9 cellular contexts compared by ENCODE assay signal in genomic region chr6:133184798-133185380, GRCh38. TPM values are rescaled to one million over a fixed set of nuclear protein-coding genes. Genes with fewer than 3 reads are reported as not detected.
DNase-seq lines count a peak whose midpoint lies in the region; ATAC-seq, FAIRE-seq and TF ChIP-seq lines count a peak whose summit lies in the region.
"Had no signal": no experiment of that assay in that cellular context is flagged by ENCODE, and none has a peak within 500 bp of the region (broad histone marks: within the 10 kb centered on the region; RNA-seq: fewer than 3 reads in every experiment).

No MANE protein-coding gene starts in this region.

- H3K36me3 ChIP-seq in astrocyte (ENCODE audit: insufficient read depth, low read length) (no peaks in the 10 kb centered on the region), right lobe of liver (no peaks in the 10 kb centered on the region)

- ATAC-seq in CD4-positive, alpha-beta T cell (ENCODE audit: poor library complexity): no peak
- ATAC-seq in right lobe of liver: no peak
- no peak for ATAC-seq in GM21381 (IDR thresholded peaks at IDR 0.05; ENCODE audit: unreplicated experiment)

- no peaks in the 10 kb centered on the region for H4K20me1 ChIP-seq in astrocyte (ENCODE audit: insufficient read depth, low read length)

- no peak for DNase-seq in CD4-positive, alpha-beta T cell
- peak; percentile 14 for DNase-seq in Jurkat, Clone E6-1 (ENCODE audit: low read depth, low spot score)
- DNase-seq in astrocyte (ENCODE audit: low read depth) (no peak), right lobe of liver (no peak), C1 segment of cervical spinal cord (lab: John Stamatoyannopoulos, UW) (no peak)
- DNase-seq in activated T-helper 1 cell treated with anti-CD3 and anti-CD28 coated beads, Interleukin-12 subunit alpha, Interleukin-12 subunit beta, Interleukin-2, Interleukin-4 antibody, amounts not matched to agents 30 ng/mL and 10 ng/mL and 1 ng/mL, durations not matched to agents 14 hours and 24 hours and 36 hours (ENCODE audit: low spot score): no peak
- DNase-seq in activated CD4-positive, CD25-positive, alpha-beta regulatory T cell treated with anti-CD3 and anti-CD28 coated beads, Interleukin-2, amount 50 U/mL, for 72 hours: no peak
- DNase-seq: activated CD4-positive, alpha-beta T cell treated with anti-CD3 and anti-CD28 coated beads, Interleukin-2, amount 10 ng/mL, durations not matched to agents 7 days and 5 days had no signal

- POLR2A ChIA-PET in CD4-positive, alpha-beta T cell (lab: Charles Lee): no interaction called here

- peaks cover 5% of the 10 kb centered on the region for H3K27me3 Mint-ChIP-seq in CD4-positive, alpha-beta T cell
- H3K27me3 Mint-ChIP-seq in astrocyte (ENCODE audit: low read depth, unreplicated experiment): no peaks in the 10 kb centered on the region
- peaks cover 1% of the 10 kb centered on the region for H3K27me3 Mint-ChIP-seq in activated T-helper 1 cell treated with anti-CD3 and anti-CD28 coated beads, Interleukin-12 subunit alpha, Interleukin-12 subunit beta, Interleukin-2, Interleukin-4 antibody, amounts not matched to agents 30 ng/mL and 10 ng/mL and 1 ng/mL, durations not matched to agents 14 hours and 24 hours and 36 hours (ENCODE audit: insufficient read depth)

- CTCF ChIA-PET in CD4-positive, alpha-beta T cell (lab: Charles Lee): no interaction called here

- H3K9me3 Mint-ChIP-seq in CD4-positive, alpha-beta T cell: no peaks in the 10 kb centered on the region
- H3K9me3 Mint-ChIP-seq in astrocyte (ENCODE audit: unreplicated experiment): no peaks in the 10 kb centered on the region
- no peaks in the 10 kb centered on the region for H3K9me3 Mint-ChIP-seq in activated T-helper 1 cell treated with anti-CD3 and anti-CD28 coated beads, Interleukin-12 subunit alpha, Interleukin-12 subunit beta, Interleukin-2, Interleukin-4 antibody, amounts not matched to agents 30 ng/mL and 10 ng/mL and 1 ng/mL, durations not matched to agents 14 hours and 24 hours and 36 hours
- H3K9me3 Mint-ChIP-seq: activated CD4-positive, alpha-beta T cell treated with anti-CD3 and anti-CD28 coated beads, Interleukin-2, amount 10 ng/mL, durations not matched to agents 7 days and 5 days had no signal

- H3K4me1 Mint-ChIP-seq in CD4-positive, alpha-beta T cell (ENCODE audit: low read depth): no peaks in the 10 kb centered on the region
- peaks cover 9% of the 10 kb centered on the region for H3K4me1 Mint-ChIP-seq in astrocyte (ENCODE audit: low read depth, unreplicated experiment)
- no peaks in the 10 kb centered on the region for H3K4me1 Mint-ChIP-seq in activated T-helper 1 cell treated with anti-CD3 and anti-CD28 coated beads, Interleukin-12 subunit alpha, Interleukin-12 subunit beta, Interleukin-2, Interleukin-4 antibody, amounts not matched to agents 30 ng/mL and 10 ng/mL and 1 ng/mL, durations not matched to agents 14 hours and 24 hours and 36 hours (ENCODE audit: low read depth)
- H3K4me1 Mint-ChIP-seq: activated CD4-positive, alpha-beta T cell treated with anti-CD3 and anti-CD28 coated beads, Interleukin-2, amount 10 ng/mL, durations not matched to agents 7 days and 5 days had no signal

- no peak for TF ChIP-seq POLR2A in right lobe of liver (IDR thresholded peaks at IDR 0.05)

- H3K27me3 ChIP-seq in CD4-positive, alpha-beta T cell (ENCODE audit: control insufficient read depth, insufficient read depth, low read length): no peaks in the 10 kb centered on the region
- H3K27me3 ChIP-seq in astrocyte (ENCODE audit: insufficient read depth, low read length): no peaks in the 10 kb centered on the region
- no peaks in the 10 kb centered on the region for H3K27me3 ChIP-seq in right lobe of liver

- H3K36me3 Mint-ChIP-seq in CD4-positive, alpha-beta T cell (ENCODE audit: low read depth): no peaks in the 10 kb centered on the region
- H3K36me3 Mint-ChIP-seq in astrocyte (ENCODE audit: low read depth, unreplicated experiment): no peaks in the 10 kb centered on the region
- H3K36me3 Mint-ChIP-seq in activated T-helper 1 cell treated with anti-CD3 and anti-CD28 coated beads, Interleukin-12 subunit alpha, Interleukin-12 subunit beta, Interleukin-2, Interleukin-4 antibody, amounts not matched to agents 30 ng/mL and 10 ng/mL and 1 ng/mL, durations not matched to agents 14 hours and 24 hours and 36 hours (ENCODE audit: low read depth): no peaks in the 10 kb centered on the region

- H3K79me2 ChIP-seq in astrocyte (ENCODE audit: insufficient read depth, low read length): no peaks in the 10 kb centered on the region

- H3K9me3 ChIP-seq in CD4-positive, alpha-beta T cell (ENCODE audit: control insufficient read depth, low read length): no peaks in the 10 kb centered on the region
- H3K9me3 ChIP-seq in astrocyte (ENCODE audit: insufficient read depth, low read depth, low read length) (no peaks in the 10 kb centered on the region), right lobe of liver (no peaks in the 10 kb centered on the region)

- 18% methylated on average over 2 of the region's 2 CpGs for WGBS in right lobe of liver (ENCODE audit: insufficient coverage, low coverage, low lambda C conversion rate, missing lambda C conversion rate)

- no peak overlapping the region for H3K9ac ChIP-seq in astrocyte (ENCODE audit: low read length)

- no peak overlapping the region for H2AFZ ChIP-seq in astrocyte (ENCODE audit: low read depth, low read length)

- no peak overlapping the region for H3K4me3 ChIP-seq in Jurkat, Clone E6-1 (ENCODE audit: low read length)
- H3K4me3 ChIP-seq in astrocyte (ENCODE audit: insufficient read depth, low read depth, low read length) (no peak overlapping the region), right lobe of liver (no peak overlapping the region)

- H3K27ac ChIP-seq in CD4-positive, alpha-beta T cell (ENCODE audit: low read depth, low read length): no peak overlapping the region
- H3K27ac ChIP-seq in astrocyte (ENCODE audit: low read depth, low read length) (no peak overlapping the region), right lobe of liver (no peak overlapping the region)

- H3K27ac Mint-ChIP-seq in CD4-positive, alpha-beta T cell: no peak overlapping the region
- H3K27ac Mint-ChIP-seq in astrocyte (ENCODE audit: unreplicated experiment): no peak overlapping the region
- no peak overlapping the region for H3K27ac Mint-ChIP-seq in activated T-helper 1 cell treated with anti-CD3 and anti-CD28 coated beads, Interleukin-12 subunit alpha, Interleukin-12 subunit beta, Interleukin-2, Interleukin-4 antibody, amounts not matched to agents 30 ng/mL and 10 ng/mL and 1 ng/mL, durations not matched to agents 14 hours and 24 hours and 36 hours
- H3K27ac Mint-ChIP-seq: activated CD4-positive, alpha-beta T cell treated with anti-CD3 and anti-CD28 coated beads, Interleukin-2, amount 10 ng/mL, durations not matched to agents 7 days and 5 days had no signal

- TF ChIP-seq CTCF in CD4-positive, alpha-beta T cell (IDR thresholded peaks at IDR 0.05): peak; percentile 17
- TF ChIP-seq CTCF in astrocyte (IDR thresholded peaks at IDR 0.05; ENCODE audit: insufficient read depth, low read depth, low read length) (peak; percentile 55), right lobe of liver (IDR thresholded peaks at IDR 0.05) (peak; percentile 33 to 65 (median 60))

- no peak overlapping the region for H3K4me2 ChIP-seq in astrocyte (ENCODE audit: low read length)

- no peak overlapping the region for H3K4me3 Mint-ChIP-seq in CD4-positive, alpha-beta T cell
- H3K4me3 Mint-ChIP-seq in astrocyte (ENCODE audit: unreplicated experiment): no peak overlapping the region
- H3K4me3 Mint-ChIP-seq in activated T-helper 1 cell treated with anti-CD3 and anti-CD28 coated beads, Interleukin-12 subunit alpha, Interleukin-12 subunit beta, Interleukin-2, Interleukin-4 antibody, amounts not matched to agents 30 ng/mL and 10 ng/mL and 1 ng/mL, durations not matched to agents 14 hours and 24 hours and 36 hours: no peak overlapping the region
- H3K4me3 Mint-ChIP-seq: activated CD4-positive, alpha-beta T cell treated with anti-CD3 and anti-CD28 coated beads, Interleukin-2, amount 10 ng/mL, durations not matched to agents 7 days and 5 days had no signal

- no peak for FAIRE-seq in astrocyte (lab: Jason Lieb, UNC)

- intact Hi-C loops in CD4-positive, alpha-beta T cell (cut with DNase I, micrococcal nuclease): no loop called here
- intact Hi-C loops in right lobe of liver (cut with DNase I): loop anchor here in 1 of 2 donors (10.0 kb wide), 1 partner anchor 330 kb away; no protein-coding TSS in a partner anchor
- intact Hi-C loops in activated T-helper 1 cell treated with anti-CD3 and anti-CD28 coated beads, Interleukin-12 subunit alpha, Interleukin-12 subunit beta, Interleukin-2, Interleukin-4 antibody, amounts not matched to agents 30 ng/mL and 10 ng/mL and 1 ng/mL, durations not matched to agents 14 hours and 24 hours and 36 hours (cut with micrococcal nuclease): loop anchor here (2.0 to 5.0 kb wide), 3 partner anchors 223 to 368 kb away; no protein-coding TSS in a partner anchor

- H3K4me1 ChIP-seq in astrocyte (ENCODE audit: insufficient read depth, low read length) (peaks cover 7% of the 10 kb centered on the region), right lobe of liver (no peaks in the 10 kb centered on the region)

RNA-seq across cellular contexts. Expression of gene EYA4, which starts 56.3 kb away (rescaled TPM):
- not detected for total RNA-seq in CD4-positive, alpha-beta T cell
- not detected for polyA plus RNA-seq in Jurkat, Clone E6-1 (2012; ENCODE audit: insufficient read depth, insufficient read length)
- total RNA-seq in astrocyte (1.3 and 1.6 TPM in 2 replicates), right lobe of liver (under 1 TPM in 5 of 6 experiments, not detected in 1; 0.09 to 0.37 (median 0.35) TPM)
- not detected in 2 replicates for total RNA-seq in activated T-helper 1 cell treated with anti-CD3 and anti-CD28 coated beads, Interleukin-12 subunit alpha, Interleukin-12 subunit beta, Interleukin-2, Interleukin-4 antibody, amounts not matched to agents 30 ng/mL and 10 ng/mL and 1 ng/mL, durations not matched to agents 14 hours and 24 hours and 36 hours
- total RNA-seq: activated CD4-positive, alpha-beta T cell treated with anti-CD3 and anti-CD28 coated beads, Interleukin-2, amount 10 ng/mL, durations not matched to agents 7 days and 5 days had no signal
